10 cellular contexts compared by ENCODE assay signal in genomic region chr6:135270676-135271536, GRCh38.
DNase-seq lines count a peak whose midpoint lies in the region; ATAC-seq and TF ChIP-seq lines count a peak whose summit lies in the region.
"Had no signal": no experiment of that assay in that cellular context is flagged by ENCODE, and none has a peak within 500 bp of the region (broad histone marks: within the 10 kb centered on the region; RNA-seq: fewer than 3 reads in every experiment).

No MANE protein-coding gene starts in this region.

- in situ Hi-C loops in GM13977 (cut with MboI; ENCODE audit: low pct_unique_long_range_greater_than_20kb, low sequenced_read_pairs, unreplicated experiment), result no loop called here

- ATAC-seq in GM23338 (peak; percentile 97), GM19328 (IDR thresholded peaks at IDR 0.05; ENCODE audit: unreplicated experiment) (no peak)
- ATAC-seq in stimulated activated naive CD8-positive, alpha-beta T cell treated with anti-CD3 and anti-CD28 coated beads, Interleukin-15, amount 100 ng/mL, for 72 hours, result no peak

- no peaks in the 10 kb centered on the region for H3K36me3 Mint-ChIP-seq in GM23338 (ENCODE audit: low read depth)
- H3K36me3 Mint-ChIP-seq: CD4-positive, CD25-positive, alpha-beta regulatory T cell had no signal

- no peaks in the 10 kb centered on the region for H4K20me1 ChIP-seq in GM23338 (replicated peaks; ENCODE audit: insufficient read depth)

- H3K9me2 ChIP-seq in GM23338 (ENCODE audit: insufficient read depth), result peaks cover 9% of the 10 kb centered on the region

- no peaks in the 10 kb centered on the region for H3K36me3 ChIP-seq in GM23338 (ENCODE audit: insufficient read depth)
- no peaks in the 10 kb centered on the region for H3K36me3 ChIP-seq in mucosa of rectum (ENCODE audit: control insufficient read depth in 2 of 2, insufficient read depth in 2 of 2, low read length in 2 of 2)

- H3K27ac Mint-ChIP-seq in GM23338, result peak overlapping the region; percentile 96
- no peak overlapping the region for H3K27ac Mint-ChIP-seq in stimulated activated naive CD8-positive, alpha-beta T cell treated with anti-CD3 and anti-CD28 coated beads, Interleukin-15, amount 100 ng/mL, for 72 hours

- H3K27me3 ChIP-seq in GM23338 (ENCODE audit: insufficient read depth) (0 out of 2 replicates have a peak, but pooled peaks cover 7% of the 10 kb centered on the region), mucosa of rectum (ENCODE audit: control insufficient read depth in 2 of 2, insufficient read depth in 2 of 2, low read length in 2 of 2) (no peaks in the 10 kb centered on the region)

- H3K4me1 ChIP-seq in GM23338 (ENCODE audit: insufficient read depth) (peaks cover 45% of the 10 kb centered on the region), mucosa of rectum (ENCODE audit: control insufficient read depth in 2 of 2, insufficient read depth in 2 of 2, low read length in 2 of 2) (peaks cover 31 to 52% of the 10 kb centered on the region in 2 donors)

- peak overlapping the region; percentile 96 for H3K27ac ChIP-seq in GM23338 (ENCODE audit: low read depth)
- H3K27ac ChIP-seq in mucosa of rectum (ENCODE audit: low read depth in 2 of 2, low read length in 2 of 2), result peak overlapping the region; percentile 83 to 90
- no peak overlapping the region for H3K27ac ChIP-seq in coronary artery

- H3K4me3 Mint-ChIP-seq in GM23338, result peak overlapping the region; percentile 52
- H3K4me3 Mint-ChIP-seq in stimulated activated naive CD8-positive, alpha-beta T cell treated with anti-CD3 and anti-CD28 coated beads, Interleukin-15, amount 100 ng/mL, for 72 hours, result no peak overlapping the region
- H3K4me3 Mint-ChIP-seq: CD4-positive, CD25-positive, alpha-beta regulatory T cell had no signal

- H3K27me3 Mint-ChIP-seq in GM23338 (ENCODE audit: insufficient read depth, low read depth, poor library complexity), result peaks cover 9% of the 10 kb centered on the region
- H3K27me3 Mint-ChIP-seq in stimulated activated naive CD8-positive, alpha-beta T cell treated with anti-CD3 and anti-CD28 coated beads, Interleukin-15, amount 100 ng/mL, for 72 hours, result peaks cover 15% of the 10 kb centered on the region

- peaks cover 59% of the 10 kb centered on the region for H3K4me1 Mint-ChIP-seq in GM23338
- peaks cover 23% of the 10 kb centered on the region for H3K4me1 Mint-ChIP-seq in stimulated activated naive CD8-positive, alpha-beta T cell treated with anti-CD3 and anti-CD28 coated beads, Interleukin-15, amount 100 ng/mL, for 72 hours
- H3K4me1 Mint-ChIP-seq: CD4-positive, CD25-positive, alpha-beta regulatory T cell had no signal

- peak overlapping the region; percentile 66 for H3K4me2 ChIP-seq in GM23338

- H3K79me2 ChIP-seq in GM23338 (replicated peaks; ENCODE audit: insufficient read depth), result no peaks in the 10 kb centered on the region

- no peak overlapping the region; the same call in 1 of the 2 replicates for H2AFZ ChIP-seq in GM23338

- no peaks in the 10 kb centered on the region for H3K9me3 ChIP-seq in mucosa of rectum (ENCODE audit: control insufficient read depth in 2 of 2, low read length in 2 of 2)

- H3K9me3 Mint-ChIP-seq in GM23338, result peaks cover 3% of the 10 kb centered on the region; the same call in 1 of the 3 replicates
- H3K9me3 Mint-ChIP-seq in stimulated activated naive CD8-positive, alpha-beta T cell treated with anti-CD3 and anti-CD28 coated beads, Interleukin-15, amount 100 ng/mL, for 72 hours, result no peaks in the 10 kb centered on the region

- H3F3A ChIP-seq in GM23338 (replicated peaks; ENCODE audit: low read depth), result peaks cover 18% of the 10 kb centered on the region

- H3K4me3 ChIP-seq in GM23338 (peak overlapping the region; percentile 35), epithelial cell of proximal tubule (ENCODE audit: low read depth, low read length) (no peak overlapping the region), mucosa of rectum (ENCODE audit: low read length in 2 of 2) (peak overlapping the region; percentile 36 to 64), coronary artery (no peak overlapping the region)

- H3K9ac ChIP-seq in mucosa of rectum (ENCODE audit: low read depth in 1 of 2, low read length in 2 of 2), result peak overlapping the region; percentile 16 to 41

- peak; percentile 92 for DNase-seq in GM23338 (ENCODE audit: low spot score)
- peak; percentile 81 for DNase-seq in NCI-H345 treated with DMSO at 0.1 percent for 48 hours (lab: John Stamatoyannopoulos, UW; ENCODE audit: unreplicated experiment)
- peak; percentile 20 for DNase-seq in epithelial cell of proximal tubule (ENCODE audit: low read depth)
- no peak for DNase-seq in GM13977 (ENCODE audit: low spot score)
- no peak for DNase-seq in stimulated activated naive CD8-positive, alpha-beta T cell treated with anti-CD3 and anti-CD28 coated beads, Interleukin-15, amount 100 ng/mL, for 72 hours
- DNase-seq in coronary artery (ENCODE audit: low spot score), result no peak
- DNase-seq: CD4-positive, CD25-positive, alpha-beta regulatory T cell; hypothalamus had no signal

- TF ChIP-seq CTCF in GM23338 (conservative IDR thresholded peaks at IDR 0.05; ENCODE audit: low read depth in 2 of 2), result no peak
- TF ChIP-seq CTCF in epithelial cell of proximal tubule (conservative IDR thresholded peaks at IDR 0.05; ENCODE audit: low read depth, low read length), result no peak
- no peak for TF ChIP-seq CTCF in GM13977 (IDR thresholded peaks at IDR 0.05; ENCODE audit: extremely low read depth, insufficient read depth, missing control alignments)
- TF ChIP-seq CTCF in coronary artery (IDR thresholded peaks at IDR 0.05), result no peak

TF ChIP-seq in GM23338, 12 proteins besides CTCF, POLR2A, EP300 and RAD21:
- TF ChIP-seq ZNF331 (CRISPR knock-in tag; IDR thresholded peaks at IDR 0.05; ENCODE audit: low read depth) (peak; percentile 69), NANOG (IDR thresholded peaks at IDR 0.05; ENCODE audit: borderline replicate concordance) (peak; percentile 77; the same call in 1 of the 2 replicates), ZNF114 (CRISPR knock-in tag; IDR thresholded peaks at IDR 0.05) (no peak), CREB1 (CRISPR knock-in tag; IDR thresholded peaks at IDR 0.05; ENCODE audit: low read depth) (peak; percentile 26; the same call in 1 of the 2 replicates), ZNF462 (CRISPR knock-in tag; IDR thresholded peaks at IDR 0.05) (peak; percentile 65; the same call in 1 of the 2 replicates), POLR2AphosphoS5 (IDR thresholded peaks at IDR 0.05; ENCODE audit: low read depth) (peak; percentile 58; the same call in 1 of the 2 replicates)

Comparison
In these comparisons a context has a peak if more than half of its experiments do, and no peak if none do; other contexts are left out.
1. DNase-seq: peak in GM23338 (single experiment), NCI-H345 treated with DMSO at 0.1 percent for 48 hours (single experiment) and epithelial cell of proximal tubule (single experiment); none in GM13977 (single experiment), stimulated activated naive CD8-positive, alpha-beta T cell treated with anti-CD3 and anti-CD28 coated beads, Interleukin-15, amount 100 ng/mL, for 72 hours (0 of 2) and coronary artery (single experiment).
2. H3K27ac ChIP-seq: peak in GM23338 (single experiment) and mucosa of rectum (2 of 2); none in coronary artery (0 of 2).
3. H3K4me3 ChIP-seq: peak in GM23338 (single experiment) and mucosa of rectum (2 of 2); none in epithelial cell of proximal tubule (single experiment) and coronary artery (single experiment).